In the genomic region with DNA sequence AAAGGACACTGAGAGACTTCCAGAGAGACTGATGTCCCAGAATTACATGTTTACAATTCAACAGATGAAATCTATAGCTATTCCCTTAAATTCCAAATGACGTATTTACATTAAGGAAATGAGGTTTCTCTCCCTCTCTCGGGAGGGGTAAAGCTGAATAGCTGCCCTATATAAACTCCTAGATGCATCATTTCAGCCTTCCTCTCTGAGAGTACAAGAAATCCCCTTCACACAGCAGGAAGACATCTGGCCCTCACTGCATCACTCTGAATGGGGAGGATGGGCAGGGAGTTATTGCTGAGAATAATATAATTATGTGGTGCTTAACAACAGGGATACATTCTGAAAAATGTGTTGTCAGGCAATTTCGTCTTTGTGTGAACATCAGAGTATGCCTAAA, we compare ENCODE assay signal across 15 cellular contexts.
A peak's percentile ranks its signal among the peaks of the same experiment; 100 is the strongest.
DNase-seq lines count a peak whose midpoint lies in the region; ATAC-seq and TF ChIP-seq lines count a peak whose summit lies in the region.
"Had no signal": no experiment of that assay in that cellular context is flagged by ENCODE, and none has a peak within 500 bp of the region (broad histone marks: within the 10 kb centered on the region; RNA-seq: fewer than 3 reads in every experiment).

No MANE protein-coding gene starts in this region.

- H3K27me3 ChIP-seq in brain microvascular endothelial cell (replicated peaks): no peaks in the 10 kb centered on the region
- H3K27me3 ChIP-seq: ovary had no signal

- DNase-seq in NCI-H2227 treated with DMSO at 0.1 percent for 48 hours (lab: John Stamatoyannopoulos, UW) (peak; percentile 62), brain microvascular endothelial cell (no peak), NCI-H2107 treated with DMSO at 0.1 percent for 48 hours (lab: John Stamatoyannopoulos, UW; ENCODE audit: unreplicated experiment) (no peak), OCI-M1 (lab: John Stamatoyannopoulos, UW) (no peak)
- DNase-seq in activated T-cell treated with anti-CD3 and anti-CD28 coated beads, Interleukin-2, amount 50 U/mL, for 48 hours: no peak
- DNase-seq: activated CD4-positive, alpha-beta T cell treated with anti-CD3 and anti-CD28 coated beads, Interleukin-2, amount 50 U/mL, for 1 hour; activated effector memory CD4-positive, alpha-beta T cell treated with anti-CD3 and anti-CD28 coated beads, Interleukin-2, amount 50 U/mL, for 16 hours; CD8-positive, alpha-beta T cell; ovary; stimulated activated naive CD4-positive, alpha-beta T cell treated with Interleukin-2 at 50 U/mL for 16 hours had no signal

- no peak overlapping the region for H3K27ac ChIP-seq in brain microvascular endothelial cell
- H3K27ac ChIP-seq: epithelial cell of prostate, ovary had no signal

- peaks cover 3% of the 10 kb centered on the region for H3K36me3 ChIP-seq in brain microvascular endothelial cell (replicated peaks)
- H3K36me3 ChIP-seq: ovary had no signal

- TF ChIP-seq CTCF in brain microvascular endothelial cell (IDR thresholded peaks at IDR 0.05; ENCODE audit: low read depth, low read length, missing control alignments): no peak

- H3K4me3 ChIP-seq in brain microvascular endothelial cell (ENCODE audit: low read depth, low read length): no peak overlapping the region
- H3K4me3 ChIP-seq: HAP-1, ovary had no signal

- peak; percentile 49 for ATAC-seq in GM18867 (IDR thresholded peaks at IDR 0.05; ENCODE audit: unreplicated experiment)
- peak; percentile 45 for ATAC-seq in GM21515 (IDR thresholded peaks at IDR 0.05; ENCODE audit: unreplicated experiment)
- peak; percentile 84 for ATAC-seq in HG03039 (IDR thresholded peaks at IDR 0.05; ENCODE audit: unreplicated experiment)
- ATAC-seq: CD8-positive, alpha-beta T cell had no signal

- in situ Hi-C loops in brain microvascular endothelial cell (cut with HindIII; ENCODE audit: low pct_ligation_motif_present, low sequenced_read_pairs): no loop called here
